ENCODE assay signal across 9 cellular contexts in genomic region chr1:235368428-235368827, GRCh38. TPM values are rescaled to one million over a fixed set of nuclear protein-coding genes. Genes with fewer than 3 reads are reported as not detected.
DNase-seq lines count a peak whose midpoint lies in the region; TF ChIP-seq lines count a peak whose summit lies in the region.
"Had no signal": no experiment of that assay in that cellular context is flagged by ENCODE, and none has a peak within 500 bp of the region (broad histone marks: within the 10 kb centered on the region; RNA-seq: fewer than 3 reads in every experiment).

No MANE protein-coding gene starts in this region.

- no peaks in the 10 kb centered on the region for H3K9me3 ChIP-seq in CD4-positive, alpha-beta memory T cell (ENCODE audit: control insufficient read depth in 1 of 2, low read length in 2 of 2)
- no peaks in the 10 kb centered on the region for H3K9me3 ChIP-seq in Karpas-422 (ENCODE audit: low read length)

- H3K36me3 ChIP-seq in CD4-positive, alpha-beta memory T cell (ENCODE audit: insufficient read depth, low read length): no peaks in the 10 kb centered on the region
- no peaks in the 10 kb centered on the region for H3K36me3 ChIP-seq in Karpas-422 (ENCODE audit: insufficient read depth, low read length)

- no peaks in the 10 kb centered on the region for H3K27me3 Mint-ChIP-seq in CD4-positive, alpha-beta memory T cell
- H3K27me3 Mint-ChIP-seq in nephron (ENCODE audit: low read depth): no peaks in the 10 kb centered on the region

- H2AFZ ChIP-seq in Karpas-422 (ENCODE audit: low read length): no peak overlapping the region

- no peaks in the 10 kb centered on the region for H4K20me1 ChIP-seq in Karpas-422 (ENCODE audit: insufficient read depth, low read depth, low read length)

- POLR2A ChIA-PET in CD4-positive, alpha-beta memory T cell (lab: Charles Lee; ENCODE audit: partially characterized antibody): interaction anchor here (1.5 to 1.6 kb wide), 3 partner anchors 40 to 76 kb away, joined by 4 to 6 read pairs (median 5); partner anchors contain the start of gene GGPS1

- H3K4me3 Mint-ChIP-seq in CD4-positive, alpha-beta memory T cell: peak overlapping the region; percentile 97 to 100 (median 98)
- H3K4me3 Mint-ChIP-seq in nephron: peak overlapping the region; percentile 95 to 97 (median 97)

- no peaks in the 10 kb centered on the region for H3K9me3 Mint-ChIP-seq in CD4-positive, alpha-beta memory T cell
- no peaks in the 10 kb centered on the region for H3K9me3 Mint-ChIP-seq in nephron

- peaks cover 19 to 43% (median 31%) of the 10 kb centered on the region in 4 donors for H3K4me1 Mint-ChIP-seq in CD4-positive, alpha-beta memory T cell
- peaks cover 30% of the 10 kb centered on the region for H3K4me1 Mint-ChIP-seq in nephron

- no peak overlapping the region for H3K27ac ChIP-seq in CD4-positive, alpha-beta memory T cell (ENCODE audit: low read depth, low read length)
- H3K27ac ChIP-seq in Karpas-422 (ENCODE audit: low read length): no peak overlapping the region

- DNase-seq in CD4-positive, alpha-beta memory T cell: no peak
- DNase-seq in Karpas-422 (no peak), cardiac fibroblast (ENCODE audit: low read depth in 2 of 2) (no peak), hippocampal formation (lab: John Stamatoyannopoulos, UW) (no peak), NAMALWA (ENCODE audit: low spot score) (no peak), glomerular visceral epithelial cell (ENCODE audit: extremely low spot score) (no peak)
- DNase-seq in stimulated activated naive CD4-positive, alpha-beta T cell (lab: John Stamatoyannopoulos, UW): no peak
- DNase-seq: activated CD4-positive, alpha-beta T cell treated with anti-CD3 and anti-CD28 coated beads, Interleukin-2, amount 50 U/mL, for 1 hour had no signal

- H3K9ac ChIP-seq in Karpas-422 (ENCODE audit: low read length): peak overlapping the region; percentile 87

- H3K4me2 ChIP-seq in Karpas-422 (ENCODE audit: low read depth, low read length, poor library complexity, severe bottlenecking): peak overlapping the region; percentile 91

- TF ChIP-seq CTCF in cardiac fibroblast (IDR thresholded peaks at IDR 0.05; ENCODE audit: low read depth, low read length): no peak
- no peak for TF ChIP-seq CTCF in nephron (IDR thresholded peaks at IDR 0.05; ENCODE audit: unreplicated experiment in 3 of 3)

- CTCF ChIA-PET in CD4-positive, alpha-beta memory T cell (lab: Charles Lee; ENCODE audit: partially characterized antibody): interaction anchor here (1.2 to 2.2 kb wide), 3 partner anchors 39 to 121 kb away, joined by 3 to 8 read pairs (median 4); partner anchors contain the start of genes ARID4B and GGPS1

- H3K9me2 ChIP-seq in Karpas-422 (replicated peaks; ENCODE audit: insufficient read depth, low read length): no peaks in the 10 kb centered on the region

- H3K4me1 ChIP-seq in CD4-positive, alpha-beta memory T cell (ENCODE audit: insufficient read depth, low read length): peaks cover 20% of the 10 kb centered on the region
- H3K4me1 ChIP-seq in Karpas-422 (ENCODE audit: low read length): peaks cover 20% of the 10 kb centered on the region

- peaks cover 51% of the 10 kb centered on the region for H3K79me2 ChIP-seq in Karpas-422 (ENCODE audit: low read length)

- H3K4me3 ChIP-seq in CD4-positive, alpha-beta memory T cell (ENCODE audit: low read length in 2 of 2): no peak overlapping the region
- H3K4me3 ChIP-seq in Karpas-422 (ENCODE audit: low read length) (peak overlapping the region; percentile 92), cardiac fibroblast (replicated peaks in 1 of 2; ENCODE audit: low read depth in 2 of 2, low read length in 2 of 2) (peak overlapping the region; percentile 75 to 85)

- H3K36me3 Mint-ChIP-seq in CD4-positive, alpha-beta memory T cell: peaks cover 0 to 12% of the 10 kb centered on the region in 2 donors
- H3K36me3 Mint-ChIP-seq in nephron (ENCODE audit: low read depth): peaks cover 18% of the 10 kb centered on the region

- H3K27ac Mint-ChIP-seq in CD4-positive, alpha-beta memory T cell: peak overlapping the region in 5 of 7 donors; percentile 2 to 96 (median 92)
- H3K27ac Mint-ChIP-seq in nephron: peak overlapping the region in 2 of 3 experiments; percentile 87 to 94

- intact Hi-C loops in CD4-positive, alpha-beta memory T cell (cut with micrococcal nuclease): no loop called here

- no peaks in the 10 kb centered on the region for H3K27me3 ChIP-seq in CD4-positive, alpha-beta memory T cell (ENCODE audit: insufficient read depth, low read length)
- no peaks in the 10 kb centered on the region for H3K27me3 ChIP-seq in Karpas-422 (ENCODE audit: low read length)

RNA-seq across cellular contexts. Expression of gene TBCE, which starts 1.2 kb away (rescaled TPM):
- total RNA-seq in CD4-positive, alpha-beta memory T cell: 10 to 100 TPM; 17.0 to 17.5 TPM
- polyA plus RNA-seq in CD4-positive, alpha-beta memory T cell: 10 to 100 TPM; 18.6 to 19.1 TPM
- 24.0 and 27.4 TPM in 2 replicates for total RNA-seq in Karpas-422 (2014; rRNA removed; shearing (Covaris generic); ENCODE audit: low replicate concordance)

RNA-seq across cellular contexts. Expression of gene GGPS1, which starts 40.1 kb away (rescaled TPM):
- total RNA-seq in CD4-positive, alpha-beta memory T cell: 10 to 100 TPM; 50.3 to 52.5 TPM
- polyA plus RNA-seq in CD4-positive, alpha-beta memory T cell: 10 to 100 TPM; 77.9 to 79.5 TPM
- 13.9 and 45.3 TPM in 2 replicates for total RNA-seq in Karpas-422 (2014; rRNA removed; shearing (Covaris generic); ENCODE audit: low replicate concordance)

RNA-seq across cellular contexts. Expression of gene ARID4B, which starts 40.4 kb away (rescaled TPM):
- 10 to 100 TPM; 95.5 to 99.5 TPM for total RNA-seq in CD4-positive, alpha-beta memory T cell
- 10 to 100 TPM; 34.8 to 86.1 TPM for polyA plus RNA-seq in CD4-positive, alpha-beta memory T cell
- total RNA-seq in Karpas-422 (2014; rRNA removed; shearing (Covaris generic); ENCODE audit: low replicate concordance): 43.6 and 56.4 TPM in 2 replicates

Comparison
In these comparisons a context has a peak if more than half of its experiments do, and no peak if none do; other contexts are left out.
1. H3K4me3 ChIP-seq: peak in Karpas-422 (single experiment) and cardiac fibroblast (2 of 2); none in CD4-positive, alpha-beta memory T cell (0 of 2).